ENCODE assay signal across 8 cellular contexts in genomic region chr12:53974084-53975018, GRCh38. TPM values are rescaled to one million over a fixed set of nuclear protein-coding genes. Genes with fewer than 3 reads are reported as not detected.
DNase-seq lines count a peak whose midpoint lies in the region; ATAC-seq, FAIRE-seq and TF ChIP-seq lines count a peak whose summit lies in the region.

Gene HOTAIR (minus strand): TSS chr12:53974954.

- H3K27ac ChIP-seq in endothelial cell of umbilical vein (ENCODE audit: insufficient read depth, low read depth, low read length) = no peak within 1 kb of the TSS
- peak within 1 kb of the TSS in 15 of 21 experiments; percentile 5 to 90 (median 74) for H3K27ac ChIP-seq in skin epidermis
- no peak within 1 kb of the TSS for H3K27ac ChIP-seq in caudate nucleus (ENCODE audit: low read depth, low read length)

- peak; percentile 53 to 57 for ATAC-seq in activated T-cell treated with anti-CD3 and anti-CD28 coated beads, Interleukin-2, amount 50 U/mL, for 72 hours (replicated peaks in 1 of 2)

- H3K27me3 ChIP-seq in endothelial cell of umbilical vein (ENCODE audit: control insufficient read depth in 2 of 2, insufficient read depth in 2 of 2, low read length in 2 of 2) = peaks cover 87 to 98% of the 10 kb centered on the region in 2 experiments

- dilution Hi-C loops in endothelial cell of umbilical vein (cut with MboI; ENCODE audit: extremely low pct_ligation_motif_present, low sequenced_read_pairs) = no loop called here

- H3K4me3 Mint-ChIP-seq in activated T-cell treated with anti-CD3 and anti-CD28 coated beads, Interleukin-2, amount 50 U/mL, for 72 hours = peak within 1 kb of the TSS; percentile 76 to 77

- H3K9me3 ChIP-seq in endothelial cell of umbilical vein (replicated peaks; ENCODE audit: control insufficient read depth, insufficient read depth, low read length) = no peaks in the 10 kb centered on the region

- BruUV-seq in endothelial cell of umbilical vein (replicated peaks; lab: Mats Ljungman, UMichigan) = no TSS peak

- H3K4me2 ChIP-seq in endothelial cell of umbilical vein (ENCODE audit: insufficient read depth, low read length) = no peak within 1 kb of the TSS

- H3K9ac ChIP-seq in endothelial cell of umbilical vein (replicated peaks; ENCODE audit: extremely low read depth, insufficient read depth, low read length) = no peak within 1 kb of the TSS

- H3K9me1 ChIP-seq in endothelial cell of umbilical vein (replicated peaks; ENCODE audit: control insufficient read depth, extremely low read depth, insufficient read depth, low read length) = no peaks in the 10 kb centered on the region

- POLR2A ChIA-PET in endothelial cell of umbilical vein (lab: Charles Lee) = no interaction called here

- peaks cover 85% of the 10 kb centered on the region for H3K27me3 Mint-ChIP-seq in activated T-cell treated with anti-CD3 and anti-CD28 coated beads, Interleukin-2, amount 50 U/mL, for 72 hours (ENCODE audit: low read depth)

- no peaks in the 10 kb centered on the region for H3K36me3 ChIP-seq in endothelial cell of umbilical vein (ENCODE audit: control insufficient read depth in 2 of 2, extremely low read depth in 1 of 2, insufficient read depth in 2 of 2, low read length in 2 of 2)

- CTCF ChIA-PET in endothelial cell of umbilical vein (lab: Charles Lee) = interaction anchor here (0.6 kb wide), 1 partner anchor 14 kb away, joined by 4 read pairs; no protein-coding TSS in a partner anchor

- no peak for TF ChIP-seq POLR2A in endothelial cell of umbilical vein (IDR thresholded peaks at IDR 0.05; ENCODE audit: low read depth, low read length)

- H3K4me1 Mint-ChIP-seq in activated T-cell treated with anti-CD3 and anti-CD28 coated beads, Interleukin-2, amount 50 U/mL, for 72 hours (ENCODE audit: low read depth) = peaks cover 17% of the 10 kb centered on the region

- H3K4me3 ChIP-seq in endothelial cell of umbilical vein (replicated peaks in 1 of 3; ENCODE audit: insufficient read depth in 1 of 3, low read depth in 1 of 3, low read length in 3 of 3) = no peak within 1 kb of the TSS
- peak within 1 kb of the TSS; percentile 15 to 48 (median 30) for H3K4me3 ChIP-seq in skin epidermis

- no peak within 1 kb of the TSS for H2AFZ ChIP-seq in endothelial cell of umbilical vein (ENCODE audit: low read depth, low read length)

- intact Hi-C loops in endothelial cell of umbilical vein (cut with micrococcal nuclease) = no loop called here

- peaks cover 3% of the 10 kb centered on the region in 2 donors for H3K36me3 Mint-ChIP-seq in activated T-cell treated with anti-CD3 and anti-CD28 coated beads, Interleukin-2, amount 50 U/mL, for 72 hours (ENCODE audit: insufficient read depth in 2 of 2)

- no peaks in the 10 kb centered on the region for H3K4me1 ChIP-seq in endothelial cell of umbilical vein (ENCODE audit: control insufficient read depth, extremely low read depth, insufficient read depth, low read length)

- DNase-seq in activated T-cell treated with anti-CD3 and anti-CD28 coated beads, Interleukin-2, amount 50 U/mL, for 72 hours = peak; percentile 40 to 52
- no peak for DNase-seq in activated T-cell treated with anti-CD3 and anti-CD28 coated beads for 4 hours
- DNase-seq in NCI-H774 (lab: John Stamatoyannopoulos, UW) = peak; percentile 59
- no peak for DNase-seq in endothelial cell of umbilical vein (ENCODE audit: low read depth, low spot score)
- no peak for DNase-seq in caudate nucleus (lab: John Stamatoyannopoulos, UW)
- DNase-seq in 8988T = no peak
- DNase-seq in DMS153 (lab: John Stamatoyannopoulos, UW) = no peak

- H4K20me1 ChIP-seq in endothelial cell of umbilical vein (replicated peaks; ENCODE audit: control insufficient read depth, extremely low read depth, insufficient read depth, low read length) = no peaks in the 10 kb centered on the region

- no peaks in the 10 kb centered on the region for H3K9me3 Mint-ChIP-seq in activated T-cell treated with anti-CD3 and anti-CD28 coated beads, Interleukin-2, amount 50 U/mL, for 72 hours

- no peaks in the 10 kb centered on the region for H3K79me2 ChIP-seq in endothelial cell of umbilical vein (ENCODE audit: control insufficient read depth, insufficient read depth, low read length)

- FAIRE-seq in endothelial cell of umbilical vein (lab: Jason Lieb, UNC) = no peak

- TF ChIP-seq CTCF in endothelial cell of umbilical vein (IDR thresholded peaks at IDR 0.05; ENCODE audit: extremely low read depth in 1 of 2, insufficient read depth in 1 of 2, low read depth in 1 of 2, low read length in 2 of 2) = no peak

- peak within 1 kb of the TSS; percentile 38 for H3K27ac Mint-ChIP-seq in activated T-cell treated with anti-CD3 and anti-CD28 coated beads, Interleukin-2, amount 50 U/mL, for 72 hours

TF ChIP-seq in endothelial cell of umbilical vein, 7 proteins besides CTCF, POLR2A, EP300 and RAD21:
- TF ChIP-seq JUN (IDR thresholded peaks at IDR 0.05; ENCODE audit: borderline replicate concordance, insufficient read depth, insufficient read length, low read depth) = no peak
- TF ChIP-seq EZH2 (IDR thresholded peaks at IDR 0.05; ENCODE audit: borderline replicate concordance, low read depth, low read length, severe bottlenecking) = peak; percentile 86
- TF ChIP-seq, protein P1, sequence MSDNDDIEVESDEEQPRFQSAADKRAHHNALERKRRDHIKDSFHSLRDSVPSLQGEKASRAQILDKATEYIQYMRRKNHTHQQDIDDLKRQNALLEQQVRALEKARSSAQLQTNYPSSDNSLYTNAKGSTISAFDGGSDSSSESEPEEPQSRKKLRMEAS (IDR thresholded peaks at IDR 0.05; ENCODE audit: insufficient read depth, insufficient read length) = no peak
- TF ChIP-seq MYC (IDR thresholded peaks at IDR 0.05; ENCODE audit: low read depth, low read length) = no peak

RNA-seq across cellular contexts. Expression of gene HOTAIR, which starts in this region (rescaled TPM):
- not detected for total RNA-seq in activated T-cell treated with anti-CD3 and anti-CD28 coated beads, Interleukin-2, amount 50 U/mL, for 72 hours
- not detected in 2 replicates for total RNA-seq in endothelial cell of umbilical vein
- polyA plus RNA-seq in endothelial cell of umbilical vein = not detected in 2 replicates
- not detected in 2 replicates for polyA plus RNA-seq in endothelial cell of umbilical vein (2011; cell fraction: cytosol; rRNA removed)
- polyA plus RNA-seq in endothelial cell of umbilical vein (2011; cell fraction: nucleus; rRNA removed) = not detected in 2 replicates
- not detected in 2 replicates for polyA plus RNA-seq in endothelial cell of umbilical vein (2012)
- polyA minus RNA-seq in endothelial cell of umbilical vein = not detected in 2 replicates
- 1.0 TPM for polyA minus RNA-seq in endothelial cell of umbilical vein (2011; cell fraction: cytosol; rRNA and poly(A)+ RNA removed)
- polyA minus RNA-seq in endothelial cell of umbilical vein (2011; cell fraction: nucleus; rRNA and poly(A)+ RNA removed) = not detected in 2 replicates

Comparison
In these comparisons a context has a peak if more than half of its experiments do, and no peak if none do; other contexts are left out.
1. Peak in DNase-seq and ATAC-seq in activated T-cell treated with anti-CD3 and anti-CD28 coated beads, Interleukin-2, amount 50 U/mL, for 72 hours; RNA of the gene not detected or under 1 TPM.
2. H3K27ac ChIP-seq: peak in skin epidermis (15 of 21); none in endothelial cell of umbilical vein (single experiment) and caudate nucleus (single experiment).
3. H3K4me3 ChIP-seq: peak in skin epidermis (7 of 7); none in endothelial cell of umbilical vein (0 of 3).